ENCODE assay signal across 1 cellular context in genomic region chr11:108324587-108324986, GRCh38.
TF ChIP-seq lines count a peak whose summit lies in the region.

No MANE protein-coding gene starts in this region.

TF ChIP-seq in neural cell, 6 proteins besides CTCF, POLR2A, EP300 and RAD21 (continued from another document):
- TF ChIP-seq REST (IDR thresholded peaks at IDR 0.05; ENCODE audit: borderline replicate concordance) = peak; percentile 36
- no peak for TF ChIP-seq SMC3 (conservative IDR thresholded peaks at IDR 0.05; ENCODE audit: poor library complexity)
